8 cellular contexts compared by ENCODE assay signal in genomic region chrX:47361538-47362511, GRCh38. TPM values are rescaled to one million over a fixed set of nuclear protein-coding genes. Genes with fewer than 3 reads are reported as not detected.
A peak's percentile ranks its signal among the peaks of the same experiment; 100 is the strongest.
DNase-seq lines count a peak whose midpoint lies in the region; ATAC-seq and TF ChIP-seq lines count a peak whose summit lies in the region.

No MANE protein-coding gene starts in this region.

- H3K27ac Mint-ChIP-seq in activated naive CD4-positive, alpha-beta T cell treated with anti-CD3 and anti-CD28 coated beads for 36 hours = no peak overlapping the region

- no peaks in the 10 kb centered on the region for H3K9me3 Mint-ChIP-seq in activated naive CD4-positive, alpha-beta T cell treated with anti-CD3 and anti-CD28 coated beads for 36 hours

- intact Hi-C loops in activated naive CD4-positive, alpha-beta T cell treated with anti-CD3 and anti-CD28 coated beads for 36 hours (cut with micrococcal nuclease) = loop anchor here (10.0 kb wide), 1 partner anchor 293 kb away; the partner anchor contains the start of genes ELK1 and UXT
- intact Hi-C loops in dorsolateral prefrontal cortex (cut with DNase I) = loop anchor here (5.0 kb wide), 2 partner anchors 145 to 165 kb away; partner anchors contain the start of gene CDK16 (in 1 of the 2)
- intact Hi-C loops in left colon (cut with DNase I, micrococcal nuclease) = no loop called here

- H3K27ac ChIP-seq in dorsolateral prefrontal cortex = peak overlapping the region in 57 of 59 donors; percentile 5 to 93 (median 81)

- H3K4me3 ChIP-seq in dorsolateral prefrontal cortex = peak overlapping the region in 58 of 59 donors; percentile 4 to 64 (median 48)

- H3K27me3 Mint-ChIP-seq in activated naive CD4-positive, alpha-beta T cell treated with anti-CD3 and anti-CD28 coated beads for 36 hours (ENCODE audit: low read depth) = no peaks in the 10 kb centered on the region

- DNase-seq in activated naive CD4-positive, alpha-beta T cell treated with anti-CD3 and anti-CD28 coated beads for 36 hours = peak; percentile 18
- no peak for DNase-seq in activated naive CD4-positive, alpha-beta T cell (lab: John Stamatoyannopoulos, UW)
- DNase-seq in HCEC 1CT = peak; percentile 85
- peak; percentile 96 for DNase-seq in NAMALWA (ENCODE audit: low spot score)
- DNase-seq in dorsolateral prefrontal cortex = peak; percentile 42 to 92 (median 86)
- DNase-seq in left colon = peak; percentile 34 to 68
- peak; percentile 28 for DNase-seq in stimulated activated CD8-positive, alpha-beta memory T cell treated with anti-CD3 and anti-CD28 coated beads, Interleukin-4, amount 100 ng/mL, for 48 hours

- H3K4me3 Mint-ChIP-seq in activated naive CD4-positive, alpha-beta T cell treated with anti-CD3 and anti-CD28 coated beads for 36 hours = no peak overlapping the region

- ATAC-seq in SK-N-SH treated with all-trans-retinoic acid at 6 μM for 48 hours = peak; percentile 90
- ATAC-seq in left colon = peak; percentile 62

- CTCF ChIA-PET in activated naive CD4-positive, alpha-beta T cell treated with anti-CD3 and anti-CD28 coated beads for 36 hours (lab: Charles Lee) = no interaction called here

- peaks cover 20% of the 10 kb centered on the region for H3K4me1 Mint-ChIP-seq in activated naive CD4-positive, alpha-beta T cell treated with anti-CD3 and anti-CD28 coated beads for 36 hours (ENCODE audit: low read depth)

- peaks cover 0 to 45% (median 2%) of the 10 kb centered on the region in 45 donors for H3K27me3 ChIP-seq in dorsolateral prefrontal cortex

- H3K36me3 Mint-ChIP-seq in activated naive CD4-positive, alpha-beta T cell treated with anti-CD3 and anti-CD28 coated beads for 36 hours (ENCODE audit: low read depth) = no peaks in the 10 kb centered on the region

- peak in 49 of 56 donors; percentile 13 to 54 (median 34) for TF ChIP-seq CTCF in dorsolateral prefrontal cortex (IDR thresholded peaks at IDR 0.05 in 54 of 56, conservative IDR thresholded peaks at IDR 0.05 in 2 of 56; ENCODE audit: low read depth in 1 of 56, partially characterized antibody in 56 of 56)

TF ChIP-seq in SK-N-SH treated with all-trans-retinoic acid at 6 μM for 48 hours, 23 proteins besides CTCF, POLR2A, EP300 and RAD21:
- TF ChIP-seq ISL1 (CRISPR knock-in tag; IDR thresholded peaks at IDR 0.05) = peak; percentile 54
- no peak for TF ChIP-seq POU6F1 (CRISPR knock-in tag; IDR thresholded peaks at IDR 0.05; ENCODE audit: borderline replicate concordance, low read depth)

RNA-seq across cellular contexts. Expression of gene ZNF157, which starts 8.6 kb away (rescaled TPM):
- total RNA-seq in activated naive CD4-positive, alpha-beta T cell treated with anti-CD3 and anti-CD28 coated beads for 36 hours = 1 to 10 TPM in 1 of 2 experiments, under 1 TPM in 1; 0.69 to 1.0 TPM
- total RNA-seq in dorsolateral prefrontal cortex (1 to 10 TPM; 1.3 to 4.3 (median 2.6) TPM), left colon (under 1 TPM in 1 of 2 donors, not detected in 1; 0.17 TPM)

Comparison
In these comparisons a context has a peak if more than half of its experiments do, and no peak if none do; other contexts are left out.
1. DNase-seq: peak in activated naive CD4-positive, alpha-beta T cell treated with anti-CD3 and anti-CD28 coated beads for 36 hours (single experiment), HCEC 1CT (single experiment), NAMALWA (single experiment), dorsolateral prefrontal cortex (10 of 10), left colon (2 of 2) and stimulated activated CD8-positive, alpha-beta memory T cell treated with anti-CD3 and anti-CD28 coated beads, Interleukin-4, amount 100 ng/mL, for 48 hours (single experiment); none in activated naive CD4-positive, alpha-beta T cell (0 of 4).
2. intact Hi-C loops: an anchor here in activated naive CD4-positive, alpha-beta T cell treated with anti-CD3 and anti-CD28 coated beads for 36 hours (10.0 kb wide) and dorsolateral prefrontal cortex (5.0 kb wide); none called in left colon.